ENCODE assay signal across 1 cellular context in the genomic region with DNA sequence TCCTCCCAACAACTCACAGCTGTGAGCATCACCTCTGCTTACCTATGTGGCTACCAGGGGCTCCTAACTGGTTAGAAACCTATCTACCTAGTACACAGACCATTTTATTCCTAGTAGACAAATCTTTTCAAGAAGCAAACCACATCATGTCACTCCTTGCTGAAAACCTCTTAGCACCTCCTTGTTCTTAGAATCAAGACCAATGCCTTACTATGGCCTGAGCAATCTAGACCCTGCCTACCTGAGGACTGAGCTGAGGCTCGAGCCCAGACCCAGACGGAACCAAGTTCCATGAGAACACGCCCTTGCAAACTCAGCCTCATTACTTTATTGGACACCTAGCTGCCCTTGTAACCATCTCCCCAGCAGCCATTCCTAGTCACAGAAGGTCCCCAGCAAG.
TF ChIP-seq lines count a peak whose summit lies in the region.

No MANE protein-coding gene starts in this region.

TF ChIP-seq in H1, 55 proteins besides CTCF, POLR2A, EP300 and RAD21:
- TF ChIP-seq FOSL1 (IDR thresholded peaks at IDR 0.05; ENCODE audit: insufficient read depth, low read depth, low read length) (no peak), CHD2 (IDR thresholded peaks at IDR 0.05; ENCODE audit: low read length) (no peak), TAF1 (IDR thresholded peaks at IDR 0.05; ENCODE audit: low read depth, low read length) (no peak), JUN (IDR thresholded peaks at IDR 0.05; ENCODE audit: low read depth, low read length) (no peak), POU5F1 (IDR thresholded peaks at IDR 0.05; ENCODE audit: low read depth, low read length) (no peak), SP4 (IDR thresholded peaks at IDR 0.05; ENCODE audit: low read length) (no peak), SP1 (IDR thresholded peaks at IDR 0.05; ENCODE audit: low read depth, low read length) (no peak), ZNF274 (IDR thresholded peaks at IDR 0.05; ENCODE audit: borderline replicate concordance, extremely low read depth, low read length) (no peak), PHF8 (conservative IDR thresholded peaks at IDR 0.05; ENCODE audit: low read depth, low read length) (no peak), TCF12 (IDR thresholded peaks at IDR 0.05; ENCODE audit: low read depth, low read length) (no peak), BACH1 (IDR thresholded peaks at IDR 0.05; ENCODE audit: low read length) (no peak), GTF2F1 (IDR thresholded peaks at IDR 0.05; ENCODE audit: borderline replicate concordance, low read depth, low read length) (no peak), TEAD4 (IDR thresholded peaks at IDR 0.05; ENCODE audit: low read depth, low read length) (no peak), EGR1 (IDR thresholded peaks at IDR 0.05; ENCODE audit: borderline replicate concordance, low read depth, low read length) (no peak)
- TF ChIP-seq, protein P1, sequence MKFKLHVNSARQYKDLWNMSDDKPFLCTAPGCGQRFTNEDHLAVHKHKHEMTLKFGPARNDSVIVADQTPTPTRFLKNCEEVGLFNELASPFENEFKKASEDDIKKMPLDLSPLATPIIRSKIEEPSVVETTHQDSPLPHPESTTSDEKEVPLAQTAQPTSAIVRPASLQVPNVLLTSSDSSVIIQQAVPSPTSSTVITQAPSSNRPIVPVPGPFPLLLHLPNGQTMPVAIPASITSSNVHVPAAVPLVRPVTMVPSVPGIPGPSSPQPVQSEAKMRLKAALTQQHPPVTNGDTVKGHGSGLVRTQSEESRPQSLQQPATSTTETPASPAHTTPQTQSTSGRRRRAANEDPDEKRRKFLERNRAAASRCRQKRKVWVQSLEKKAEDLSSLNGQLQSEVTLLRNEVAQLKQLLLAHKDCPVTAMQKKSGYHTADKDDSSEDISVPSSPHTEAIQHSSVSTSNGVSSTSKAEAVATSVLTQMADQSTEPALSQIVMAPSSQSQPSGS (IDR thresholded peaks at IDR 0.05; ENCODE audit: low read length), result no peak
- TF ChIP-seq, protein P2, sequence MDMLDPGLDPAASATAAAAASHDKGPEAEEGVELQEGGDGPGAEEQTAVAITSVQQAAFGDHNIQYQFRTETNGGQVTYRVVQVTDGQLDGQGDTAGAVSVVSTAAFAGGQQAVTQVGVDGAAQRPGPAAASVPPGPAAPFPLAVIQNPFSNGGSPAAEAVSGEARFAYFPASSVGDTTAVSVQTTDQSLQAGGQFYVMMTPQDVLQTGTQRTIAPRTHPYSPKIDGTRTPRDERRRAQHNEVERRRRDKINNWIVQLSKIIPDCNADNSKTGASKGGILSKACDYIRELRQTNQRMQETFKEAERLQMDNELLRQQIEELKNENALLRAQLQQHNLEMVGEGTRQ (IDR thresholded peaks at IDR 0.05; ENCODE audit: low read length), result no peak
- TF ChIP-seq, protein P3, sequence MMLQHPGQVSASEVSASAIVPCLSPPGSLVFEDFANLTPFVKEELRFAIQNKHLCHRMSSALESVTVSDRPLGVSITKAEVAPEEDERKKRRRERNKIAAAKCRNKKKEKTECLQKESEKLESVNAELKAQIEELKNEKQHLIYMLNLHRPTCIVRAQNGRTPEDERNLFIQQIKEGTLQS (IDR thresholded peaks at IDR 0.05; ENCODE audit: insufficient read depth, low read depth, low read length), result no peak
